8 cellular contexts compared by ENCODE assay signal in genomic region chr19:23116802-23117571, GRCh38. TPM values are rescaled to one million over a fixed set of nuclear protein-coding genes. Genes with fewer than 3 reads are reported as not detected.
DNase-seq lines count a peak whose midpoint lies in the region; ATAC-seq and TF ChIP-seq lines count a peak whose summit lies in the region.

ZNF730 (plus strand) TSS chr19:23117025; CDS start chr19:23117174, 149 bp downstream.

- DNase-seq in AG10803 (ENCODE audit: low read depth): peak; percentile 67
- DNase-seq in MG63: peak; percentile 50
- peak; percentile 53 for DNase-seq in colonic mucosa
- peak; percentile 34 to 83 for DNase-seq in left colon
- peak in 3 of 4 experiments; percentile 20 to 31 (median 24) for DNase-seq in stimulated activated CD4-positive, alpha-beta T cell treated with anti-CD3 and anti-CD28 coated beads, Interleukin-1b, Interleukin-23, amount 100 ng/mL, for 24 hours (ENCODE audit: low read depth in 4 of 4, low spot score in 1 of 4)
- no peak for DNase-seq in NOMO-1 treated with dmso at 0.1 percent for 144 hours (lab: John Stamatoyannopoulos, UW; ENCODE audit: unreplicated experiment)

- intact Hi-C loops in colonic mucosa (cut with DNase I) (no loop called here), left colon (cut with DNase I, micrococcal nuclease) (no loop called here)

- H3K27me3 ChIP-seq in MG63 (no peaks in the 10 kb centered on the region), colonic mucosa (no peaks in the 10 kb centered on the region)

- H3K9me3 ChIP-seq in MG63 (no peaks in the 10 kb centered on the region), colonic mucosa (no peaks in the 10 kb centered on the region)

- peak; percentile 93 for ATAC-seq in GM21381 (IDR thresholded peaks at IDR 0.05; ENCODE audit: unreplicated experiment)
- peak; percentile 100 for ATAC-seq in left colon

- H3K9ac ChIP-seq in colonic mucosa (ENCODE audit: low read depth in 2 of 2, low read length in 2 of 2): peak within 1 kb of the TSS in 1 of 2 donors; percentile 33

- peak within 1 kb of the TSS; percentile 76 for H3K4me3 ChIP-seq in AG10803 (ENCODE audit: low read length)
- peak within 1 kb of the TSS; percentile 58 for H3K4me3 ChIP-seq in MG63
- H3K4me3 ChIP-seq in WI38 (ENCODE audit: low read depth, low read length): peak within 1 kb of the TSS; percentile 75
- peak within 1 kb of the TSS; percentile 53 for H3K4me3 ChIP-seq in colonic mucosa

- H3K27ac ChIP-seq in colonic mucosa: no peak within 1 kb of the TSS

- no peaks in the 10 kb centered on the region for H3K4me1 ChIP-seq in colonic mucosa

- no peak for TF ChIP-seq CTCF in AG10803 (conservative IDR thresholded peaks at IDR 0.05; ENCODE audit: low read length)
- no peak for TF ChIP-seq CTCF in WI38 (IDR thresholded peaks at IDR 0.05; ENCODE audit: low read depth, low read length)
- TF ChIP-seq CTCF in colonic mucosa (IDR thresholded peaks at IDR 0.05): no peak

- H3K36me3 ChIP-seq in MG63 (no peaks in the 10 kb centered on the region; the same call in 1 of the 2 replicates), colonic mucosa (no peaks in the 10 kb centered on the region)

RNA-seq across cellular contexts. Expression of gene ZNF730, which starts in this region (rescaled TPM):
- total RNA-seq in MG63 (2014; rRNA removed; shearing (Covaris generic); ENCODE audit: low replicate concordance): 0.15 and 1.4 TPM in 2 replicates
- total RNA-seq in colonic mucosa: 1 to 10 TPM in 1 of 2 donors, under 1 TPM in 1; 0.85 to 1.6 TPM
- total RNA-seq in left colon: under 1 TPM; 0.28 to 0.64 TPM

Comparison
In these comparisons a context has a peak if more than half of its experiments do, and no peak if none do; other contexts are left out.
1. Peak in DNase-seq and ATAC-seq in left colon; RNA of the gene not detected or under 1 TPM.